Comparison of ENCODE assay signal across 9 cellular contexts in the genomic region with DNA sequence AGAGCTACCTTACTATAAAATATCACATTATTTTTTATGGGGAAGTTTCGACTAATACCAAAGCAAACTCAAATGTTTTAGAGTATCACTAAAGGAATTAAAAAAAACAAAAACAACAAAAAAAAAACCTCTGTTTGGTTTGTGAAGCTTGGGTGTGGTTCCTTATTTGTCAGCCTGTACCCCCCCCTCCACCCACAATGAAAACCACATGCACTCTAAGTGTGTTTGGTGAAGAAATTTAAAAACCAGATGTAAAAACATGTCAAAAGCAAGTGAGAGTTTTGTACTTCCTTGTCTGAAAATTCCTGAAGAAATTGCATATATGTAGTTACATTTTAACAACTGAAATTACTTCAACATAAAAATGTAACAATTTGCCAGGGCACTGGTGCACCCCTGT. TPM values are rescaled to one million over a fixed set of nuclear protein-coding genes. Genes with fewer than 3 reads are reported as not detected.
DNase-seq lines count a peak whose midpoint lies in the region; ATAC-seq, FAIRE-seq and TF ChIP-seq lines count a peak whose summit lies in the region.
"Had no signal": no experiment of that assay in that cellular context is flagged by ENCODE, and none has a peak within 500 bp of the region (broad histone marks: within the 10 kb centered on the region; RNA-seq: fewer than 3 reads in every experiment).

No MANE protein-coding gene starts in this region.

- H3K9ac ChIP-seq in KMS-11 = no peak overlapping the region; the same call in 1 of the 2 replicates
- H3K9ac ChIP-seq in mucosa of rectum (ENCODE audit: low read depth in 1 of 2, low read length in 2 of 2) = peak overlapping the region in 1 of 2 donors; percentile 50

- FAIRE-seq in A549 (lab: Jason Lieb, UNC) = no peak

- CTCF ChIA-PET in A549 (lab: Yijun Ruan, JAX) = interaction anchor here (1.3 to 1.6 kb wide), 2 partner anchors 35 to 215 kb away, joined by 4 to 8 read pairs; no protein-coding TSS in a partner anchor

- DNase-seq in A549 (ENCODE audit: low read depth in 1 of 2, low spot score in 1 of 2) = no peak
- peak; percentile 46 for DNase-seq in activated effector memory CD4-positive, alpha-beta T cell treated with Interleukin-2 at 50 U/mL for 16 hours

- TF ChIP-seq CTCF in A549 (IDR thresholded peaks at IDR 0.05) (no peak), KMS-11 (conservative IDR thresholded peaks at IDR 0.05; ENCODE audit: low read depth, low read length) (no peak)

- H3K27ac ChIP-seq in A549 (no peak overlapping the region), KMS-11 (peak overlapping the region; percentile 23; the same call in 1 of the 2 replicates), mucosa of rectum (ENCODE audit: low read depth in 2 of 2, low read length in 2 of 2) (peak overlapping the region; percentile 36 to 64)
- H3K27ac ChIP-seq: epithelial cell of prostate had no signal

- no peaks in the 10 kb centered on the region for H4K20me1 ChIP-seq in KMS-11 (ENCODE audit: insufficient read depth)

- H2AFZ ChIP-seq in KMS-11 (ENCODE audit: low read depth) = no peak overlapping the region

- H3K36me3 ChIP-seq in KMS-11 (ENCODE audit: insufficient read depth) (no peaks in the 10 kb centered on the region), mucosa of rectum (ENCODE audit: control insufficient read depth in 2 of 2, insufficient read depth in 2 of 2, low read length in 2 of 2) (peaks cover 10 to 14% of the 10 kb centered on the region in 2 donors)

- 0 out of 3 replicates have a peak overlapping the region, but pooled peaks have one; percentile 14 for H3K4me3 ChIP-seq in A549
- no peak overlapping the region for H3K4me3 ChIP-seq in KMS-11 (IDR thresholded peaks at IDR 0.05; ENCODE audit: insufficient read depth, low read depth, low read length)
- H3K4me3 ChIP-seq in mucosa of rectum (ENCODE audit: low read length in 2 of 2) = peak overlapping the region; percentile 36 to 98

- no peaks in the 10 kb centered on the region for H3K27me3 ChIP-seq in KMS-11 (ENCODE audit: insufficient read depth, low read depth)
- H3K27me3 ChIP-seq in mucosa of rectum (ENCODE audit: control insufficient read depth in 2 of 2, insufficient read depth in 2 of 2, low read length in 2 of 2) = no peaks in the 10 kb centered on the region

- POLR2A ChIA-PET in A549 (lab: Yijun Ruan, JAX) = no interaction called here

- ATAC-seq in A549 = no peak
- ATAC-seq in HG03095 (IDR thresholded peaks at IDR 0.05; ENCODE audit: unreplicated experiment) = no peak
- no peak for ATAC-seq in GM19395 (IDR thresholded peaks at IDR 0.05; ENCODE audit: unreplicated experiment)
- ATAC-seq in GM18858 (IDR thresholded peaks at IDR 0.05; ENCODE audit: unreplicated experiment) = no peak
- no peak for ATAC-seq in GM21786 (IDR thresholded peaks at IDR 0.05; ENCODE audit: unreplicated experiment)

- peaks cover 31% of the 10 kb centered on the region for H3K4me1 ChIP-seq in A549
- peaks cover 42% of the 10 kb centered on the region for H3K4me1 ChIP-seq in KMS-11 (ENCODE audit: low read depth, poor library complexity, severe bottlenecking)
- peaks cover 12 to 25% of the 10 kb centered on the region in 2 donors for H3K4me1 ChIP-seq in mucosa of rectum (ENCODE audit: control insufficient read depth in 2 of 2, insufficient read depth in 2 of 2, low read length in 2 of 2)

- H3K79me2 ChIP-seq in KMS-11 (ENCODE audit: insufficient read depth, low read depth) = peaks cover 41% of the 10 kb centered on the region; the same call in 1 of the 2 replicates

- H3K9me3 ChIP-seq in A549 (no peaks in the 10 kb centered on the region), mucosa of rectum (ENCODE audit: control insufficient read depth in 2 of 2, low read length in 2 of 2) (no peaks in the 10 kb centered on the region)

- 83% methylated on average over 1 of the region's 1 CpG for WGBS in A549 (ENCODE audit: missing lambda C conversion rate)

- TF ChIP-seq POLR2A in A549 (IDR thresholded peaks at IDR 0.05; ENCODE audit: low read length) = no peak

- H3K4me2 ChIP-seq in A549 (peak overlapping the region; percentile 95), KMS-11 (peak overlapping the region; percentile 66)

- no peak for TF ChIP-seq RAD21 in A549 (conservative IDR thresholded peaks at IDR 0.05 in 1 of 2, IDR thresholded peaks at IDR 0.05 in 1 of 2)

- no peak for TF ChIP-seq EP300 in A549 (IDR thresholded peaks at IDR 0.05)

TF ChIP-seq in A549, 52 proteins besides CTCF, POLR2A, EP300 and RAD21:
- TF ChIP-seq ZNF302 (CRISPR knock-in tag; IDR thresholded peaks at IDR 0.05) (no peak), ZFP36 (IDR thresholded peaks at IDR 0.05; ENCODE audit: borderline replicate concordance, partially characterized antibody) (no peak), NPAS2 (CRISPR knock-in tag; IDR thresholded peaks at IDR 0.05; ENCODE audit: borderline replicate concordance) (no peak), HDAC2 (IDR thresholded peaks at IDR 0.05) (no peak), POLR2AphosphoS2 (conservative IDR thresholded peaks at IDR 0.05; ENCODE audit: low read length) (no peak), ZSCAN20 (CRISPR knock-in tag; IDR thresholded peaks at IDR 0.05) (no peak), MAFK (IDR thresholded peaks at IDR 0.05; ENCODE audit: partially characterized antibody) (no peak), MAZ (IDR thresholded peaks at IDR 0.05; ENCODE audit: borderline replicate concordance, low read depth, low read length) (no peak), CBX2 (IDR thresholded peaks at IDR 0.05; ENCODE audit: borderline replicate concordance, low read depth) (no peak)
- TF ChIP-seq, protein P1, sequence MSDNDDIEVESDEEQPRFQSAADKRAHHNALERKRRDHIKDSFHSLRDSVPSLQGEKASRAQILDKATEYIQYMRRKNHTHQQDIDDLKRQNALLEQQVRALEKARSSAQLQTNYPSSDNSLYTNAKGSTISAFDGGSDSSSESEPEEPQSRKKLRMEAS (IDR thresholded peaks at IDR 0.05) = no peak
- TF ChIP-seq, protein P2, sequence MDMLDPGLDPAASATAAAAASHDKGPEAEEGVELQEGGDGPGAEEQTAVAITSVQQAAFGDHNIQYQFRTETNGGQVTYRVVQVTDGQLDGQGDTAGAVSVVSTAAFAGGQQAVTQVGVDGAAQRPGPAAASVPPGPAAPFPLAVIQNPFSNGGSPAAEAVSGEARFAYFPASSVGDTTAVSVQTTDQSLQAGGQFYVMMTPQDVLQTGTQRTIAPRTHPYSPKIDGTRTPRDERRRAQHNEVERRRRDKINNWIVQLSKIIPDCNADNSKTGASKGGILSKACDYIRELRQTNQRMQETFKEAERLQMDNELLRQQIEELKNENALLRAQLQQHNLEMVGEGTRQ (IDR thresholded peaks at IDR 0.05) = no peak
- TF ChIP-seq, protein P3, sequence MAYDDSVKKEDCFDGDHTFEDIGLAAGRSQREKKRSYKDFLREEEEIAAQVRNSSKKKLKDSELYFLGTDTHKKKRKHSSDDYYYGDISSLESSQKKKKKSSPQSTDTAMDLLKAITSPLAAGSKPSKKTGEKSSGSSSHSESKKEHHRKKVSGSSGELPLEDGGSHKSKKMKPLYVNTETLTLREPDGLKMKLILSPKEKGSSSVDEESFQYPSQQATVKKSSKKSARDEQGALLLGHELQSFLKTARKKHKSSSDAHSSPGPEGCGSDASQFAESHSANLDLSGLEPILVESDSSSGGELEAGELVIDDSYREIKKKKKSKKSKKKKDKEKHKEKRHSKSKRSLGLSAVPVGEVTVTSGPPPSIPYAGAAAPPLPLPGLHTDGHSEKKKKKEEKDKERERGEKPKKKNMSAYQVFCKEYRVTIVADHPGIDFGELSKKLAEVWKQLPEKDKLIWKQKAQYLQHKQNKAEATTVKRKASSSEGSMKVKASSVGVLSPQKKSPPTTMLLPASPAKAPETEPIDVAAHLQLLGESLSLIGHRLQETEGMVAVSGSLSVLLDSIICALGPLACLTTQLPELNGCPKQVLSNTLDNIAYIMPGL (CRISPR knock-in tag; IDR thresholded peaks at IDR 0.05; ENCODE audit: borderline replicate concordance) = no peak

RNA-seq across cellular contexts. Expression of a gene that starts 3.1 kb away (rescaled TPM):
- polyA plus RNA-seq in A549 (2011; rRNA removed) = 30.0 and 30.7 TPM in 2 replicates
- 7.9 and 10.0 TPM in 2 replicates for polyA plus RNA-seq in A549 (2012; cell fraction: cytosol; rRNA removed)
- 11.2 and 17.9 TPM in 2 replicates for polyA plus RNA-seq in A549 (2012; cell fraction: nucleus; rRNA removed)
- polyA plus RNA-seq in A549 (2017; fragmentation: RNase III; extraction: RNeasy Plus Mini Kit Qiagen cat#74134 plus additional on column Dnase treatment) = 30.9 to 31.6 TPM (median 31.0 TPM) in 3 replicates
- polyA minus RNA-seq in A549 (2011; rRNA and poly(A)+ RNA removed) = 9.8 and 11.4 TPM in 2 replicates

RNA-seq across cellular contexts. Expression of a gene that starts 49.9 kb away (rescaled TPM):
- polyA plus RNA-seq in A549 (2011; rRNA removed) = 339 and 652 TPM in 2 replicates
- polyA plus RNA-seq in A549 (2012; cell fraction: cytosol; rRNA removed) = 383 and 445 TPM in 2 replicates
- polyA plus RNA-seq in A549 (2012; cell fraction: nucleus; rRNA removed) = 207 and 251 TPM in 2 replicates
- 582 to 629 TPM (median 605 TPM) in 3 replicates for polyA plus RNA-seq in A549 (2017; fragmentation: RNase III; extraction: RNeasy Plus Mini Kit Qiagen cat#74134 plus additional on column Dnase treatment)
- 152 and 175 TPM in 2 replicates for polyA minus RNA-seq in A549 (2011; rRNA and poly(A)+ RNA removed)

Comparison
In these comparisons a context has a peak if more than half of its experiments do, and no peak if none do; other contexts are left out.
1. H3K27ac ChIP-seq: peak in KMS-11 (single experiment) and mucosa of rectum (2 of 2); none in A549 (0 of 2).